In the genomic region with DNA sequence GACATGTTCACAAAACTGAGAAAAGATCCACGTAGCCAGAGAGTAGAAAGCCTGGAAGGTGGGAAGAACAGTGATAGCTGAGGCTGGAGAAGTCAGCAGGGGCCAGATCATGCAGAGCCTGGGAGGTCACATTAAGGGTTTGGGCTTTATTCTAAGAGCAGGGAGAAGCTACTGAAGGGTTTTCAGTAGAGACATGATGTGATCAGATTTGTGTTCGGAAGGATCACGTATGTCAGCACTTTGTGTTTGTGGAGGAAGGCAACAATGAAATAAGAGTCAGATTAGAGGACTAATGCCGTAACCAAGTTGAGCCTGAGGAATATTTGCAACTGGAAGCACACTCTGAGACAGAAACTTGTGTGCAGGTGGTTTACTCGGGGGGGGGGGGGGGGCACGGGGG, we compare ENCODE assay signal across 24 cellular contexts. TPM values are rescaled to one million over a fixed set of nuclear protein-coding genes. Genes with fewer than 3 reads are reported as not detected.
"Had no signal": no experiment of that assay in that cellular context is flagged by ENCODE, and none has a peak within 500 bp of the region (broad histone marks: within the 10 kb centered on the region; RNA-seq: fewer than 3 reads in every experiment).

No MANE protein-coding gene starts in this region.

- FAIRE-seq: bronchial epithelial cell, colon, endometrium had no signal

- H3K9me3 ChIP-seq: ascending aorta, esophagus squamous epithelium, heart left ventricle had no signal

- H3K27ac Mint-ChIP-seq: activated CD4-positive, alpha-beta T cell treated with anti-CD3 and anti-CD28 coated beads, Interleukin-2, amount 10 ng/mL, durations not matched to agents 7 days and 5 days; activated naive CD4-positive, alpha-beta T cell treated with anti-CD3 and anti-CD28 coated beads, Interleukin-2, amount 10 ng/mL, durations not matched to agents 7 days and 5 days; activated naive CD4-positive, alpha-beta T cell treated with anti-CD3 and anti-CD28 coated beads, Interleukin-2, amount 50 U/mL, for 72 hours; activated T-cell treated with anti-CD3 and anti-CD28 coated beads, Interleukin-2, amount 50 U/mL, for 24 hours; WTC11 had no signal

- DNase-seq: activated gamma-delta T cell, cortex of kidney had no signal

- H3K36me3 Mint-ChIP-seq: WTC11 had no signal

- H3K9me3 Mint-ChIP-seq: activated CD4-positive, alpha-beta memory T cell treated with anti-CD3 and anti-CD28 coated beads, Interleukin-2, amount 10 ng/mL, durations not matched to agents 7 days and 5 days; activated CD4-positive, alpha-beta T cell treated with anti-CD3 and anti-CD28 coated beads, Interleukin-2, amount 10 ng/mL, durations not matched to agents 7 days and 5 days; activated naive CD4-positive, alpha-beta T cell treated with anti-CD3 and anti-CD28 coated beads, Interleukin-2, amount 10 ng/mL, durations not matched to agents 7 days and 5 days; activated naive CD4-positive, alpha-beta T cell treated with anti-CD3 and anti-CD28 coated beads, Interleukin-2, amount 50 U/mL, for 72 hours; activated naive CD8-positive, alpha-beta T cell treated with anti-CD3 and anti-CD28 coated beads, Interleukin-2, amount 10 ng/mL, durations not matched to agents 7 days and 5 days; activated T-cell treated with anti-CD3 and anti-CD28 coated beads, Interleukin-2, amount 50 U/mL, for 24 hours; activated T-cell treated with anti-CD3 and anti-CD28 coated beads, Interleukin-2, amount 50 U/mL, for 72 hours; central memory CD8-positive, alpha-beta T cell; WTC11 had no signal

- H3K36me3 ChIP-seq: ascending aorta, brain microvascular endothelial cell, esophagus squamous epithelium, heart left ventricle had no signal

- H3K27me3 ChIP-seq: ascending aorta, brain microvascular endothelial cell, esophagus squamous epithelium, heart left ventricle had no signal

- H3K27ac ChIP-seq: ascending aorta, brain microvascular endothelial cell, epithelial cell of prostate, esophagus squamous epithelium, heart left ventricle had no signal

- H3K4me3 Mint-ChIP-seq: activated CD4-positive, alpha-beta memory T cell treated with anti-CD3 and anti-CD28 coated beads, Interleukin-2, amount 10 ng/mL, durations not matched to agents 7 days and 5 days; activated CD4-positive, alpha-beta T cell treated with anti-CD3 and anti-CD28 coated beads, Interleukin-2, amount 10 ng/mL, durations not matched to agents 7 days and 5 days; activated naive CD4-positive, alpha-beta T cell treated with anti-CD3 and anti-CD28 coated beads, Interleukin-2, amount 10 ng/mL, durations not matched to agents 7 days and 5 days; activated naive CD8-positive, alpha-beta T cell treated with anti-CD3 and anti-CD28 coated beads, Interleukin-2, amount 10 ng/mL, durations not matched to agents 7 days and 5 days; activated T-cell treated with anti-CD3 and anti-CD28 coated beads, Interleukin-2, amount 50 U/mL, for 24 hours; activated T-cell treated with anti-CD3 and anti-CD28 coated beads, Interleukin-2, amount 50 U/mL, for 72 hours; central memory CD8-positive, alpha-beta T cell; WTC11 had no signal

- H3K27me3 Mint-ChIP-seq: activated CD4-positive, alpha-beta memory T cell treated with anti-CD3 and anti-CD28 coated beads, Interleukin-2, amount 10 ng/mL, durations not matched to agents 7 days and 5 days; activated CD4-positive, alpha-beta T cell treated with anti-CD3 and anti-CD28 coated beads, Interleukin-2, amount 10 ng/mL, durations not matched to agents 7 days and 5 days; activated naive CD8-positive, alpha-beta T cell treated with anti-CD3 and anti-CD28 coated beads, Interleukin-2, amount 10 ng/mL, durations not matched to agents 7 days and 5 days; activated T-cell treated with anti-CD3 and anti-CD28 coated beads, Interleukin-2, amount 50 U/mL, for 24 hours; central memory CD8-positive, alpha-beta T cell had no signal

- H3K4me3 ChIP-seq: ascending aorta, esophagus squamous epithelium, heart left ventricle had no signal

RNA-seq across cellular contexts. Expression of gene CPNE6, which starts 18.5 kb away (rescaled TPM):
- total RNA-seq: activated CD4-positive, alpha-beta memory T cell treated with anti-CD3 and anti-CD28 coated beads, Interleukin-2, amount 10 ng/mL, durations not matched to agents 7 days and 5 days; activated CD4-positive, alpha-beta T cell treated with anti-CD3 and anti-CD28 coated beads, Interleukin-2, amount 10 ng/mL, durations not matched to agents 7 days and 5 days; ascending aorta; bronchial epithelial cell; dermis microvascular lymphatic vessel endothelial cell; endothelial cell of umbilical vein; esophagus squamous epithelium; fibroblast of lung; fibroblast of villous mesenchyme; T-helper 1 cell treated with Interleukin-12 subunit alpha and Interleukin-12 subunit beta and Interleukin-4 antibody, amounts not matched to agents 30 ng/mL and 1 ng/mL, for 36 hours; WTC11 had no signal
- polyA plus RNA-seq: endothelial cell of umbilical vein, fibroblast of lung, heart left ventricle had no signal

RNA-seq across cellular contexts. Expression of gene NRL, which starts 24.9 kb away (rescaled TPM):
- total RNA-seq: ascending aorta had no signal

RNA-seq across cellular contexts. Expression of gene CARMIL3, which starts 38.1 kb away (rescaled TPM):
- total RNA-seq: ascending aorta, bronchial epithelial cell, endothelial cell of umbilical vein, fibroblast of villous mesenchyme had no signal
- polyA plus RNA-seq: fibroblast of lung had no signal
